8 cellular contexts compared by ENCODE assay signal in the genomic region with DNA sequence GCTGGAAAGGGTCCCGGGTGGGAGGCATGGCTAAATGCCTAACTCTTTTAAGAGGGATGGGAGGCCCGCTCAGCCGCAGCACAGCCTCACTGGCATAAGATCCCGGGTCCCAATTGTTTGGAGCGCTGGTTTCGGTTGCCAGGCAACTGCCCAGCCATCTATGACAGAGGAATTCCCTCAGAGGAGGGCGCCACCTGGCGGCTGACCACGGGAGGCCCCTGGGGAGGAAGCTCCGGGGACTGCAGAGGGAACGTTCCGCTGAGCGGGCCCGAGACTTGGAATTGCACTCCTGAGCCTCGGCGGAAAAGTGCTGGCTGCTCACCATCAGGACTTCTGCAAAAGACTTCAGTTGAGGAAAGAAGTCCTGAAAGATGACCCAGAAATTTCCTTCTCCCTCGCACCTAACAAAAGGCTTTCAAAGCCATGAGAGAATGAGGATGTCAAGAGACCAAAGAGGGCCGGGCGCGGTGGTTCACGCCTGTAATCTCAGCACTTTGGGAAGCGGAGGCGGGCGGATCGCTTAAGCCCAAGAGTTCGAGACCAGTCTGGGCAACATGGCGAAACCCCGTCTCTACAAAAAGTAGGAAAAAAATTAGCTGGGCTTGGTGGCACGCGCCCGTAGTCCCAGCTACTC. TPM values are rescaled to one million over a fixed set of nuclear protein-coding genes. Genes with fewer than 3 reads are reported as not detected.
DNase-seq lines count a peak whose midpoint lies in the region; ATAC-seq, FAIRE-seq and TF ChIP-seq lines count a peak whose summit lies in the region.

No MANE protein-coding gene starts in this region.

- H3K9me3 ChIP-seq in DND-41 (ENCODE audit: insufficient read depth, low read length, severe bottlenecking) (no peaks in the 10 kb centered on the region), pancreas (no peaks in the 10 kb centered on the region), thoracic aorta (no peaks in the 10 kb centered on the region)

- peak; percentile 91 for ATAC-seq in DND-41 (ENCODE audit: insufficient read depth, low read depth)
- ATAC-seq in activated naive CD4-positive, alpha-beta T cell treated with anti-CD3 and anti-CD28 coated beads, Interleukin-2, amount 50 U/mL, for 72 hours = peak; percentile 62 to 71
- peak; percentile 96 for ATAC-seq in Right ventricle myocardium inferior
- ATAC-seq in pancreas = peak; percentile 74 to 83 (median 76)
- peak; percentile 79 for ATAC-seq in thoracic aorta (ENCODE audit: insufficient number of reproducible peaks, low FRiP score, low read depth)

- H3K4me3 ChIP-seq in DND-41 (ENCODE audit: low read depth in 1 of 2, low read length in 2 of 2) = no peak overlapping the region
- H3K4me3 ChIP-seq in H7 (ENCODE audit: insufficient read depth, low read depth, low read length) = peak overlapping the region; percentile 35
- H3K4me3 ChIP-seq in pancreas = no peak overlapping the region
- H3K4me3 ChIP-seq in thoracic aorta = peak overlapping the region; percentile 69

- 19 to 33% methylated on average over 31 of the region's 31 CpGs for WGBS in pancreas, 2 donors

- H3K4me2 ChIP-seq in DND-41 (ENCODE audit: insufficient read depth, low read length) = peak overlapping the region; percentile 51; the same call in 1 of the 2 replicates

- intact Hi-C loops in Right ventricle myocardium inferior (cut with DNase I) = loop anchor here (1.0 to 5.0 kb wide), 3 partner anchors 23 to 150 kb away; a partner anchor contains a TSS
- intact Hi-C loops in pancreas (cut with DNase I) = no loop called here

- peaks cover 10% of the 10 kb centered on the region for H3K4me1 ChIP-seq in DND-41 (ENCODE audit: insufficient read depth, low read length)
- H3K4me1 ChIP-seq in pancreas = peaks cover 0 to 17% (median 7%) of the 10 kb centered on the region in 3 donors
- H3K4me1 ChIP-seq in thoracic aorta (ENCODE audit: control insufficient read depth in 1 of 2, low read depth in 2 of 2) = peaks cover 5 to 23% of the 10 kb centered on the region in 2 donors

- TF ChIP-seq CTCF in DND-41 (IDR thresholded peaks at IDR 0.05; ENCODE audit: borderline replicate concordance, extremely low read depth, low read length, poor library complexity, severe bottlenecking) = peak; percentile 91
- TF ChIP-seq CTCF in pancreas (IDR thresholded peaks at IDR 0.05) = peak; percentile 97 to 99 (median 98)
- TF ChIP-seq CTCF in thoracic aorta (IDR thresholded peaks at IDR 0.05) = peak; percentile 95

- peak overlapping the region; percentile 52 for H2AFZ ChIP-seq in DND-41 (ENCODE audit: low read depth, low read length)

- DNase-seq in DND-41 (peak; percentile 85), H7 (peak; percentile 93), NAMALWA (ENCODE audit: low spot score) (peak; percentile 90), SKM-1 treated with dmso at 0.1 percent for 144 hours (lab: John Stamatoyannopoulos, UW; ENCODE audit: unreplicated experiment) (peak; percentile 80), Right ventricle myocardium inferior (ENCODE audit: missing footprints) (peak; percentile 97), pancreas (peak; percentile 86 to 99 (median 93)), thoracic aorta (ENCODE audit: low spot score) (peak; percentile 75)
- peak; percentile 88 to 97 for DNase-seq in activated naive CD4-positive, alpha-beta T cell treated with anti-CD3 and anti-CD28 coated beads, Interleukin-2, amount 50 U/mL, for 72 hours (ENCODE audit: low spot score in 2 of 2)

- H3K36me3 Mint-ChIP-seq in activated naive CD4-positive, alpha-beta T cell treated with anti-CD3 and anti-CD28 coated beads, Interleukin-2, amount 50 U/mL, for 72 hours = peaks cover 0 to 6% of the 10 kb centered on the region in 2 donors

- H3K27ac ChIP-seq in DND-41 (ENCODE audit: low read length) = no peak overlapping the region
- H3K27ac ChIP-seq in pancreas = no peak overlapping the region
- no peak overlapping the region for H3K27ac ChIP-seq in thoracic aorta

- no peak for FAIRE-seq in pancreas (lab: Jason Lieb, UNC)

- H4K20me1 ChIP-seq in DND-41 (ENCODE audit: insufficient read depth, low read length) = no peaks in the 10 kb centered on the region; the same call in 1 of the 2 replicates

- no peaks in the 10 kb centered on the region for H3K79me2 ChIP-seq in DND-41 (ENCODE audit: insufficient read depth, low read length)

- H3K27me3 ChIP-seq in DND-41 (ENCODE audit: insufficient read depth, low read length, poor library complexity) (peaks cover 48% of the 10 kb centered on the region), H7 (ENCODE audit: control insufficient read depth, insufficient read depth, low read length) (peaks cover 58% of the 10 kb centered on the region), pancreas (no peaks in the 10 kb centered on the region), thoracic aorta (replicated peaks; ENCODE audit: insufficient read depth) (no peaks in the 10 kb centered on the region)

- no peaks in the 10 kb centered on the region for H3K36me3 ChIP-seq in DND-41 (ENCODE audit: insufficient read depth, low read length)
- no peaks in the 10 kb centered on the region for H3K36me3 ChIP-seq in H7 (replicated peaks; ENCODE audit: control insufficient read depth, insufficient read depth, low read length)
- no peaks in the 10 kb centered on the region for H3K36me3 ChIP-seq in pancreas
- no peaks in the 10 kb centered on the region for H3K36me3 ChIP-seq in thoracic aorta

- peak overlapping the region; percentile 85 to 98 for H3K27ac Mint-ChIP-seq in activated naive CD4-positive, alpha-beta T cell treated with anti-CD3 and anti-CD28 coated beads, Interleukin-2, amount 50 U/mL, for 72 hours

- H3K9me3 Mint-ChIP-seq in activated naive CD4-positive, alpha-beta T cell treated with anti-CD3 and anti-CD28 coated beads, Interleukin-2, amount 50 U/mL, for 72 hours = no peaks in the 10 kb centered on the region

- H3K9ac ChIP-seq in DND-41 (ENCODE audit: low read depth, low read length) = no peak overlapping the region

RNA-seq across cellular contexts. Expression of a gene that starts 1.1 kb away (rescaled TPM):
- 0.07 and 0.10 TPM in 2 replicates for total RNA-seq in H7 (2014; rRNA removed; shearing (Covaris generic))
- 10 to 100 TPM in 1 of 2 donors, 1 to 10 TPM in 1; 5.7 to 15.0 TPM for total RNA-seq in activated naive CD4-positive, alpha-beta T cell treated with anti-CD3 and anti-CD28 coated beads, Interleukin-2, amount 50 U/mL, for 72 hours
- total RNA-seq in Right ventricle myocardium inferior (0.22 TPM), pancreas (100 to 1,000 TPM; 106 to 186 (median 155) TPM), thoracic aorta (1 to 10 TPM; 1.4 to 7.2 TPM)
- polyA plus RNA-seq in pancreas = 10 to 100 TPM; 46.9 to 82.8 TPM

RNA-seq across cellular contexts. Expression of a gene that starts 22.2 kb away (rescaled TPM):
- 21.6 and 26.3 TPM in 2 replicates for total RNA-seq in H7 (2014; rRNA removed; shearing (Covaris generic))
- 10 to 100 TPM; 24.0 to 54.9 TPM for total RNA-seq in activated naive CD4-positive, alpha-beta T cell treated with anti-CD3 and anti-CD28 coated beads, Interleukin-2, amount 50 U/mL, for 72 hours
- total RNA-seq in Right ventricle myocardium inferior (31.5 TPM), pancreas (10 to 100 TPM; 15.9 to 25.7 (median 18.8) TPM), thoracic aorta (10 to 100 TPM; 25.3 to 33.2 TPM)
- 10 to 100 TPM in 1 of 2 donors, 1 to 10 TPM in 1; 6.4 to 15.7 TPM for polyA plus RNA-seq in pancreas

RNA-seq across cellular contexts. Expression of a gene that starts 37.0 kb away (rescaled TPM):
- total RNA-seq in H7 (2014; rRNA removed; shearing (Covaris generic)) = 45.1 and 45.2 TPM in 2 replicates
- total RNA-seq in activated naive CD4-positive, alpha-beta T cell treated with anti-CD3 and anti-CD28 coated beads, Interleukin-2, amount 50 U/mL, for 72 hours = 10 to 100 TPM; 15.4 to 49.0 TPM
- total RNA-seq in Right ventricle myocardium inferior = 61.8 TPM
- total RNA-seq in pancreas = 10 to 100 TPM in 4 of 6 donors, 1 to 10 TPM in 2; 7.2 to 18.8 (median 11.9) TPM
- polyA plus RNA-seq in pancreas = 10 to 100 TPM; 11.4 to 15.9 TPM
- total RNA-seq in thoracic aorta = 10 to 100 TPM; 46.7 to 66.2 TPM

Comparison
In these comparisons a context has a peak if more than half of its experiments do, and no peak if none do; other contexts are left out.
1. H3K4me3 ChIP-seq: peak in H7 (single experiment) and thoracic aorta (single experiment); none in DND-41 (0 of 2) and pancreas (0 of 4).
2. RNA of a gene that starts 1.1 kb away (total RNA-seq): 106 to 186 TPM in pancreas; 5.7 to 15.0 TPM in activated naive CD4-positive, alpha-beta T cell treated with anti-CD3 and anti-CD28 coated beads, Interleukin-2, amount 50 U/mL, for 72 hours, 1.4 to 7.2 TPM in thoracic aorta, 0.22 TPM in Right ventricle myocardium inferior (single experiment) and 0.07 to 0.10 TPM in H7; every median in the first group is over 4 times any median in the second.
3. Peak in every context shown above with its lines, with median percentiles within 50 percentile points of each other: ATAC-seq, DNase-seq and CTCF ChIP-seq.